18 cellular contexts compared by ENCODE assay signal in genomic region chr15:34217587-34218225, GRCh38. TPM values are rescaled to one million over a fixed set of nuclear protein-coding genes. Genes with fewer than 3 reads are reported as not detected.
A peak's percentile ranks its signal among the peaks of the same experiment; 100 is the strongest.
DNase-seq lines count a peak whose midpoint lies in the region; ATAC-seq, FAIRE-seq and TF ChIP-seq lines count a peak whose summit lies in the region.
"Had no signal": no experiment of that assay in that cellular context is flagged by ENCODE, and none has a peak within 500 bp of the region (broad histone marks: within the 10 kb centered on the region; RNA-seq: fewer than 3 reads in every experiment).

No MANE protein-coding gene starts in this region.

- DNase-seq in EH (ENCODE audit: low read depth) (peak; percentile 91), LoVo (ENCODE audit: low spot score) (peak; percentile 14), bronchial epithelial cell (ENCODE audit: low read depth) (peak; percentile 87), osteoblast (ENCODE audit: insufficient read length, low spot score, missing footprints) (peak; percentile 75), RPMI8226 (no peak)
- no peak for DNase-seq in activated T-cell treated with anti-CD3 and anti-CD28 coated beads, Interleukin-2, amount 50 U/mL, for 1 hour
- DNase-seq: activated naive CD4-positive, alpha-beta T cell; CD8-positive, alpha-beta T cell; effector memory CD4-positive, alpha-beta T cell; head of caudate nucleus; left colon; naive thymus-derived CD8-positive, alpha-beta T cell; NCI-H1694; NCI-H774; SJCRH30; stimulated activated CD4-positive, alpha-beta T cell treated with anti-CD3 and anti-CD28 coated beads, Interleukin-2, amount 100 ng/mL, for 24 hours had no signal

- no peak overlapping the region for H2AFZ ChIP-seq in osteoblast (ENCODE audit: low read length)

- H3K27ac ChIP-seq in osteoblast (ENCODE audit: low read depth, low read length): no peak overlapping the region
- H3K27ac ChIP-seq: KMS-11, SJCRH30 had no signal

- H3K36me3 ChIP-seq in bronchial epithelial cell (ENCODE audit: control insufficient read depth, insufficient read depth, low read length) (no peaks in the 10 kb centered on the region), osteoblast (ENCODE audit: insufficient read depth, low read length) (no peaks in the 10 kb centered on the region)
- H3K36me3 ChIP-seq: SJCRH30 had no signal

- H3K79me2 ChIP-seq in osteoblast (ENCODE audit: insufficient read depth, low read length): no peaks in the 10 kb centered on the region

- H3K9me3 ChIP-seq in osteoblast (ENCODE audit: low read depth, low read length): no peaks in the 10 kb centered on the region
- H3K9me3 ChIP-seq: SJCRH30 had no signal

- peak overlapping the region; percentile 40 for H3K4me2 ChIP-seq in osteoblast (ENCODE audit: insufficient read depth, low read length)
- H3K4me2 ChIP-seq: KMS-11 had no signal

- no peaks in the 10 kb centered on the region for H4K20me1 ChIP-seq in osteoblast (ENCODE audit: insufficient read depth, low read length)

- peaks cover 4% of the 10 kb centered on the region for H3K4me1 ChIP-seq in osteoblast (ENCODE audit: insufficient read depth, low read length)
- H3K4me1 ChIP-seq: SJCRH30 had no signal

- no peak overlapping the region for H3K4me3 ChIP-seq in bronchial epithelial cell (ENCODE audit: low read depth, low read length)
- H3K4me3 ChIP-seq in osteoblast (ENCODE audit: insufficient read depth, low read length): no peak overlapping the region
- H3K4me3 ChIP-seq: SJCRH30 had no signal

- FAIRE-seq in bronchial epithelial cell (lab: Jason Lieb, UNC): peak; percentile 66

- TF ChIP-seq CTCF in bronchial epithelial cell (IDR thresholded peaks at IDR 0.05; ENCODE audit: insufficient read depth, low read length, severe bottlenecking) (no peak), osteoblast (IDR thresholded peaks at IDR 0.05; ENCODE audit: extremely low read depth, low read depth, low read length) (no peak)

- no peaks in the 10 kb centered on the region for H3K27me3 ChIP-seq in bronchial epithelial cell (ENCODE audit: control insufficient read depth, insufficient read depth, low read length)
- H3K27me3 ChIP-seq in osteoblast (ENCODE audit: insufficient read depth, low read length): no peaks in the 10 kb centered on the region

- no peak for ATAC-seq in HG02759 (IDR thresholded peaks at IDR 0.05; ENCODE audit: unreplicated experiment)
- ATAC-seq: CD8-positive, alpha-beta T cell; left colon; naive thymus-derived CD8-positive, alpha-beta T cell had no signal

RNA-seq across cellular contexts. Expression of gene EMC4, which starts 7.1 kb away (rescaled TPM):
- total RNA-seq in bronchial epithelial cell (134 and 213 TPM in 2 replicates), osteoblast (135 and 136 TPM in 2 replicates)

RNA-seq across cellular contexts. Expression of gene KATNBL1, which starts 7.8 kb away (rescaled TPM):
- total RNA-seq in bronchial epithelial cell (44.0 and 52.1 TPM in 2 replicates), osteoblast (37.3 and 49.2 TPM in 2 replicates)

Comparison
In these comparisons a context has a peak if more than half of its experiments do, and no peak if none do; other contexts are left out.
1. DNase-seq: peak in EH (single experiment), LoVo (single experiment), bronchial epithelial cell (single experiment) and osteoblast (single experiment); none in RPMI8226 (single experiment) and activated T-cell treated with anti-CD3 and anti-CD28 coated beads, Interleukin-2, amount 50 U/mL, for 1 hour (single experiment).